ENCODE assay signal across 15 cellular contexts in genomic region chr5:164296603-164297080, GRCh38.
DNase-seq lines count a peak whose midpoint lies in the region; ATAC-seq, FAIRE-seq and TF ChIP-seq lines count a peak whose summit lies in the region.
"Had no signal": no experiment of that assay in that cellular context is flagged by ENCODE, and none has a peak within 500 bp of the region (broad histone marks: within the 10 kb centered on the region; RNA-seq: fewer than 3 reads in every experiment).

No MANE protein-coding gene starts in this region.

- POLR2A ChIA-PET in IMR-90 (lab: Charles Lee; ENCODE audit: unreplicated experiment) (no interaction called here), K562 (lab: Yijun Ruan, JAX) (interaction anchor here (1.3 kb wide), 1 partner anchor 16 kb away, joined by 4 read pairs; no protein-coding TSS in a partner anchor)
- POLR2A ChIA-PET in CD8-positive, alpha-beta T cell (lab: Charles Lee): no interaction called here

- no peak overlapping the region for H2BK20ac ChIP-seq in IMR-90 (ENCODE audit: low read depth, low read length)

- peak overlapping the region; percentile 17; the same call in 1 of the 2 replicates for H3K14ac ChIP-seq in IMR-90 (replicated peaks; ENCODE audit: low read depth, low read length)

- dilution Hi-C loops in IMR-90 (cut with HindIII; ENCODE audit: low sequenced_read_pairs, unreplicated experiment): no loop called here

- no peak overlapping the region for H3K4ac ChIP-seq in IMR-90 (ENCODE audit: low read depth, low read length)

- no peak overlapping the region; the same call in 1 of the 2 replicates for H4K5ac ChIP-seq in IMR-90 (ENCODE audit: low read depth, low read length)

- no peak overlapping the region for H2BK120ac ChIP-seq in IMR-90 (ENCODE audit: low read depth, low read length)

- intact Hi-C loops in IMR-90 (cut with micrococcal nuclease): no loop called here
- intact Hi-C loops in K562 (cut with micrococcal nuclease): loop anchor here (5.0 kb wide), 1 partner anchor 61 kb away; no protein-coding TSS in a partner anchor
- intact Hi-C loops in CD8-positive, alpha-beta T cell (cut with DNase I, micrococcal nuclease): no loop called here

- BruUV-seq in IMR-90 (replicated peaks; lab: Mats Ljungman, UMichigan) (no TSS peak), K562 (replicated peaks; lab: Mats Ljungman, UMichigan) (no TSS peak)

- no peak overlapping the region; the same call in 1 of the 2 replicates for H3K27ac ChIP-seq in IMR-90 (ENCODE audit: insufficient read depth, low read length)
- 0 out of 3 replicates have a peak overlapping the region, but pooled peaks have one; percentile 7 for H3K27ac ChIP-seq in K562 (ENCODE audit: extremely low read depth, low read depth, low read length)
- no peak overlapping the region for H3K27ac ChIP-seq in CD8-positive, alpha-beta T cell (ENCODE audit: low read depth, low read length)

- TF ChIP-seq EP300 in K562 (IDR thresholded peaks at IDR 0.05; ENCODE audit: low read length): no peak

- H3K9me1 ChIP-seq in IMR-90 (ENCODE audit: insufficient read depth, low read length) (no peaks in the 10 kb centered on the region), K562 (ENCODE audit: control insufficient read depth, insufficient read depth, low read length) (no peaks in the 10 kb centered on the region)

- H3K4me3 Mint-ChIP-seq in progenitor cell of endocrine pancreas (ENCODE audit: low read depth): peak overlapping the region; percentile 82
- H3K4me3 Mint-ChIP-seq in CD8-positive, alpha-beta T cell: no peak overlapping the region
- H3K4me3 Mint-ChIP-seq: activated CD4-positive, alpha-beta memory T cell treated with anti-CD3 and anti-CD28 coated beads for 36 hours; activated naive CD8-positive, alpha-beta T cell; stimulated activated naive CD8-positive, alpha-beta T cell treated with anti-CD3 and anti-CD28 coated beads, Interleukin-15, amount 100 ng/mL, for 72 hours had no signal

- peak overlapping the region; percentile 46; the same call in 1 of the 2 replicates for H3K9ac ChIP-seq in IMR-90 (ENCODE audit: low read depth, low read length)
- peak overlapping the region; percentile 8 to 22; a peak in 2 of 4 replicates for H3K9ac ChIP-seq in K562 (ENCODE audit: insufficient read depth in 1 of 2, low read depth in 2 of 2, low read length in 2 of 2)
- peak overlapping the region; percentile 73 for H3K9ac ChIP-seq in iPS-15b (ENCODE audit: low read depth, low read length)

- no peak overlapping the region for H4K91ac ChIP-seq in IMR-90 (ENCODE audit: insufficient read depth, low read depth, low read length)

- H2BK15ac ChIP-seq in IMR-90 (ENCODE audit: low read depth, low read length): no peak overlapping the region

- no peak overlapping the region for H2AK5ac ChIP-seq in IMR-90 (ENCODE audit: low read depth, low read length)

- no peaks in the 10 kb centered on the region for H3K9me3 ChIP-seq in IMR-90 (ENCODE audit: control insufficient read depth, insufficient read depth, low read length)
- no peaks in the 10 kb centered on the region; the same call in 1 of the 2 replicates for H3K9me3 ChIP-seq in K562 (replicated peaks; ENCODE audit: control insufficient read depth, insufficient read depth, low read depth, low read length)
- H3K9me3 ChIP-seq in iPS-15b (ENCODE audit: control insufficient read depth, insufficient read depth, low read length): no peaks in the 10 kb centered on the region
- no peaks in the 10 kb centered on the region for H3K9me3 ChIP-seq in CD8-positive, alpha-beta T cell (ENCODE audit: low read length)
- H3K9me3 ChIP-seq: mucosa of descending colon had no signal

- H4K8ac ChIP-seq in IMR-90 (ENCODE audit: low read depth in 2 of 2, low read length in 2 of 2): no peak overlapping the region; a peak in 1 of 4 replicates

- H3K79me2 ChIP-seq in K562 (ENCODE audit: control insufficient read depth, insufficient read depth, low read length): no peaks in the 10 kb centered on the region

- no peaks in the 10 kb centered on the region; the same call in 1 of the 2 replicates for H3K4me1 ChIP-seq in IMR-90 (ENCODE audit: control insufficient read depth, insufficient read depth, low read length)
- peaks cover 0 to 3% of the 10 kb centered on the region in 2 experiments; a peak in 1 of 5 replicates for H3K4me1 ChIP-seq in K562 (replicated peaks in 1 of 2; ENCODE audit: control insufficient read depth in 2 of 2, insufficient read depth in 2 of 2, low read length in 2 of 2)
- H3K4me1 ChIP-seq in iPS-15b (ENCODE audit: control insufficient read depth, insufficient read depth, low read length): peaks cover 6% of the 10 kb centered on the region
- H3K4me1 ChIP-seq in CD8-positive, alpha-beta T cell (ENCODE audit: insufficient read depth, low read length): no peaks in the 10 kb centered on the region

- no peak overlapping the region for H2BK5ac ChIP-seq in IMR-90 (ENCODE audit: low read depth, low read length, poor library complexity, severe bottlenecking)

- no peak overlapping the region for H3K56ac ChIP-seq in IMR-90 (ENCODE audit: extremely low read depth, insufficient read depth, low read length)

- ATAC-seq in IMR-90 (ENCODE audit: low read depth) (peak; percentile 88), K562 (peak; percentile 84), HG02981 (IDR thresholded peaks at IDR 0.05; ENCODE audit: unreplicated experiment) (no peak), GM18868 (IDR thresholded peaks at IDR 0.05; ENCODE audit: unreplicated experiment) (no peak)
- no peak for ATAC-seq in CD8-positive, alpha-beta T cell
- ATAC-seq: esophagus mucosa; mucosa of descending colon; stimulated activated naive CD8-positive, alpha-beta T cell treated with anti-CD3 and anti-CD28 coated beads, Interleukin-15, amount 100 ng/mL, for 72 hours had no signal

- H2AFZ ChIP-seq in IMR-90 (replicated peaks; ENCODE audit: low read length, poor library complexity): peak overlapping the region; percentile 86
- H2AFZ ChIP-seq in K562 (ENCODE audit: low read depth, low read length): peak overlapping the region; percentile 92

- H3K23ac ChIP-seq in IMR-90 (ENCODE audit: low read depth, low read length): no peak overlapping the region

- no peaks in the 10 kb centered on the region for H3K36me3 ChIP-seq in IMR-90 (ENCODE audit: control insufficient read depth, insufficient read depth, low read length)
- H3K36me3 ChIP-seq in K562 (ENCODE audit: control insufficient read depth, insufficient read depth, low read length): no peaks in the 10 kb centered on the region
- H3K36me3 ChIP-seq in iPS-15b (ENCODE audit: control insufficient read depth, insufficient read depth, low read length): no peaks in the 10 kb centered on the region
- H3K36me3 ChIP-seq in CD8-positive, alpha-beta T cell (ENCODE audit: insufficient read depth, low read length): no peaks in the 10 kb centered on the region

- H3K27ac Mint-ChIP-seq in progenitor cell of endocrine pancreas: peak overlapping the region; percentile 92
- H3K27ac Mint-ChIP-seq in CD8-positive, alpha-beta T cell: no peak overlapping the region
- H3K27ac Mint-ChIP-seq: activated CD4-positive, alpha-beta memory T cell treated with anti-CD3 and anti-CD28 coated beads for 36 hours; activated naive CD8-positive, alpha-beta T cell; stimulated activated naive CD8-positive, alpha-beta T cell treated with anti-CD3 and anti-CD28 coated beads, Interleukin-15, amount 100 ng/mL, for 72 hours had no signal

- peaks cover 23% of the 10 kb centered on the region for H3K4me1 Mint-ChIP-seq in progenitor cell of endocrine pancreas (ENCODE audit: low read depth)
- no peaks in the 10 kb centered on the region for H3K4me1 Mint-ChIP-seq in CD8-positive, alpha-beta T cell (ENCODE audit: low read depth)
- H3K4me1 Mint-ChIP-seq: stimulated activated naive CD8-positive, alpha-beta T cell treated with anti-CD3 and anti-CD28 coated beads, Interleukin-15, amount 100 ng/mL, for 72 hours had no signal

- peak overlapping the region; percentile 92 for H3K4me2 ChIP-seq in IMR-90 (ENCODE audit: low read depth, low read length)
- H3K4me2 ChIP-seq in K562 (ENCODE audit: insufficient read depth, low read length): peak overlapping the region; percentile 71

- CTCF ChIA-PET in IMR-90 (lab: Yijun Ruan, JAX): no interaction called here
- CTCF ChIA-PET in K562 (lab: Yijun Ruan, JAX; ENCODE audit: low intra/inter-chr PET ratio): interaction anchor here (0.6 kb wide), 1 partner anchor 107 kb away, joined by 3 read pairs; no protein-coding TSS in a partner anchor
- CTCF ChIA-PET in CD8-positive, alpha-beta T cell (lab: Charles Lee): no interaction called here

- H3K36me3 Mint-ChIP-seq in progenitor cell of endocrine pancreas (ENCODE audit: insufficient read depth): no peaks in the 10 kb centered on the region
- H3K36me3 Mint-ChIP-seq in CD8-positive, alpha-beta T cell: no peaks in the 10 kb centered on the region
- H3K36me3 Mint-ChIP-seq: activated CD4-positive, alpha-beta memory T cell treated with anti-CD3 and anti-CD28 coated beads for 36 hours; activated naive CD8-positive, alpha-beta T cell had no signal

- H3K9me3 Mint-ChIP-seq in progenitor cell of endocrine pancreas (ENCODE audit: low read depth): peaks cover 7% of the 10 kb centered on the region
- H3K9me3 Mint-ChIP-seq in CD8-positive, alpha-beta T cell: peaks cover 5% of the 10 kb centered on the region

- peak overlapping the region; percentile 54; the same call in 1 of the 2 replicates for H3K18ac ChIP-seq in IMR-90 (ENCODE audit: low read depth, low read length)

- DNase-seq in IMR-90: peak; percentile 18
- peak in 2 of 4 experiments; percentile 8 to 37 for DNase-seq in K562 (ENCODE audit: extremely low read depth in 1 of 4, low spot score in 3 of 4)
- peak; percentile 10 for DNase-seq in progenitor cell of endocrine pancreas (ENCODE audit: low spot score, unreplicated experiment)
- no peak for DNase-seq in cerebellar cortex (ENCODE audit: low spot score)
- no peak for DNase-seq in CD8-positive, alpha-beta T cell
- DNase-seq: activated CD4-positive, alpha-beta memory T cell treated with anti-CD3 and anti-CD28 coated beads for 36 hours; KBM-7; mucosa of descending colon; NCI-H2171 treated with DMSO at 0.1 percent for 48 hours; stimulated activated naive CD8-positive, alpha-beta T cell treated with anti-CD3 and anti-CD28 coated beads, Interleukin-15, amount 100 ng/mL, for 72 hours had no signal

- no peaks in the 10 kb centered on the region for H3K27me3 Mint-ChIP-seq in progenitor cell of endocrine pancreas
- no peaks in the 10 kb centered on the region for H3K27me3 Mint-ChIP-seq in CD8-positive, alpha-beta T cell (ENCODE audit: low read depth)
- H3K27me3 Mint-ChIP-seq: activated CD4-positive, alpha-beta memory T cell treated with anti-CD3 and anti-CD28 coated beads for 36 hours; activated naive CD8-positive, alpha-beta T cell; stimulated activated naive CD8-positive, alpha-beta T cell treated with anti-CD3 and anti-CD28 coated beads, Interleukin-15, amount 100 ng/mL, for 72 hours had no signal

- TF ChIP-seq CTCF in IMR-90 (conservative IDR thresholded peaks at IDR 0.05; ENCODE audit: low read depth, low read length): no peak
- TF ChIP-seq CTCF in K562 (IDR thresholded peaks at IDR 0.05 in 2 of 3, conservative IDR thresholded peaks at IDR 0.05 in 1 of 3; ENCODE audit: insufficient read depth in 2 of 3, low read depth in 1 of 3, low read length in 3 of 3): no peak
- TF ChIP-seq CTCF in progenitor cell of endocrine pancreas (IDR thresholded peaks at IDR 0.05; ENCODE audit: unreplicated experiment): no peak
- no peak for TF ChIP-seq CTCF in CD8-positive, alpha-beta T cell (IDR thresholded peaks at IDR 0.05)

- no peaks in the 10 kb centered on the region for H3K79me1 ChIP-seq in IMR-90 (ENCODE audit: low read depth in 1 of 2, low read length in 2 of 2)

- in situ Hi-C loops in IMR-90 (cut with MboI; ENCODE audit: low sequenced_read_pairs) (no loop called here), K562 (cut with MboI) (no loop called here)

- TF ChIP-seq POLR2A in IMR-90 (IDR thresholded peaks at IDR 0.05; ENCODE audit: low read depth, low read length) (no peak), K562 (conservative IDR thresholded peaks at IDR 0.05) (no peak)

- H3K27me3 ChIP-seq in IMR-90 (ENCODE audit: control insufficient read depth, insufficient read depth, low read length) (no peaks in the 10 kb centered on the region), K562 (ENCODE audit: control insufficient read depth in 2 of 2, insufficient read depth in 2 of 2, low read length in 2 of 2) (no peaks in the 10 kb centered on the region), iPS-15b (ENCODE audit: control insufficient read depth, insufficient read depth, low read length) (no peaks in the 10 kb centered on the region)
- H3K27me3 ChIP-seq in CD8-positive, alpha-beta T cell (ENCODE audit: insufficient read depth, low read length): no peaks in the 10 kb centered on the region

- WGBS in IMR-90 (ENCODE audit: extremely low coverage in 2 of 2, insufficient read length in 1 of 2), 2 experiments: 20% methylated on average over 3 of the region's 14 CpGs; no CpG with 5 or more reads in 1 of the 2 experiments
- 23% methylated on average over 11 of the region's 14 CpGs for WGBS in K562 (ENCODE audit: insufficient coverage, low coverage, missing lambda C conversion rate)

- no peak for FAIRE-seq in K562 (lab: Jason Lieb, UNC)

- no peaks in the 10 kb centered on the region for H4K20me1 ChIP-seq in IMR-90 (ENCODE audit: insufficient read depth, low read length)
- H4K20me1 ChIP-seq in K562 (replicated peaks; ENCODE audit: control insufficient read depth, insufficient read depth, low read length): no peaks in the 10 kb centered on the region

- peak overlapping the region; percentile 45 for H3K4me3 ChIP-seq in IMR-90 (ENCODE audit: insufficient read depth, low read depth, low read length)
- peak overlapping the region; percentile 3; the same call in 1 of the 2 replicates for H3K4me3 ChIP-seq in K562
- H3K4me3 ChIP-seq in iPS-15b (ENCODE audit: low read depth, low read length): peak overlapping the region; percentile 55
- H3K4me3 ChIP-seq in CD8-positive, alpha-beta T cell (ENCODE audit: low read depth, low read length): no peak overlapping the region
- H3K4me3 ChIP-seq: mucosa of descending colon had no signal

- H2AK9ac ChIP-seq in IMR-90 (replicated peaks; ENCODE audit: low read depth, low read length, poor library complexity): no peak overlapping the region

- TF ChIP-seq RAD21 in IMR-90 (IDR thresholded peaks at IDR 0.05; ENCODE audit: low read length) (no peak), K562 (CRISPR knock-in tag; conservative IDR thresholded peaks at IDR 0.05 in 1 of 2, IDR thresholded peaks at IDR 0.05 in 1 of 2) (no peak)

Comparison
In these comparisons a context has a peak if more than half of its experiments do, and no peak if none do; other contexts are left out.
1. ATAC-seq: peak in IMR-90 (single experiment) and K562 (single experiment); none in HG02981 (single experiment), GM18868 (single experiment) and CD8-positive, alpha-beta T cell (single experiment).
2. DNase-seq: peak in IMR-90 (single experiment) and progenitor cell of endocrine pancreas (single experiment); none in cerebellar cortex (single experiment) and CD8-positive, alpha-beta T cell (0 of 7).
3. H3K9ac ChIP-seq: peak in every context shown above with its lines; median percentile 73 in iPS-15b; 46 in IMR-90; 15 in K562.